ENCODE assay signal across 19 cellular contexts in the genomic region with DNA sequence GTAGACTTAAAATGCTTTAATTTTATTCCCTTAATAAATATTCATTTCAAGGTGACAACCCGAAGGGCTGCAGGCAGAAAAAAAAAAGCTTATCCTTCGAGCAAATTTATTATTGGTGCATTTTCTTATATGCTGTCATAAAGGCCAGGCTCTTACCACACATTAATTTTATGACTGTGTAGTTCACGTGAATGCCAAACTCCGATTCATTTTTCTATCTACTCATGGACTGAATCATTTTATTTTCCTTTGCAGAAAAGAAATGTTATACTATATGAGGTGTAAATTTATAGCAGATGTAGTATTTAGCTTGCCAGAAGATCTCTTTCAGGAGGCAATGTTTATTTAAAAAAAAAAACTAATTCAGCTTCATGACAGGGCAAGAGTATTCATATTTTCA.
"Had no signal": no experiment of that assay in that cellular context is flagged by ENCODE, and none has a peak within 500 bp of the region (broad histone marks: within the 10 kb centered on the region; RNA-seq: fewer than 3 reads in every experiment).

No MANE protein-coding gene starts in this region.

- H3K36me3 ChIP-seq: adrenal gland, colonic mucosa, ovary, prostate gland, right atrium auricular region, thyroid gland, upper lobe of right lung had no signal

- ATAC-seq: activated naive CD4-positive, alpha-beta T cell treated with anti-CD3 and anti-CD28 coated beads, Interleukin-2, amount 50 U/mL, for 72 hours; activated T-helper 17 cell treated with anti-CD3 and anti-CD28 coated beads, Interleukin-2, amount 50 U/mL, for 72 hours; natural killer cell treated with Interleukin-12 subunit alpha and Interleukin-12 subunit beta and Interleukin-15 and Interleukin-18, amount 100 ng/mL, for 72 hours; stimulated activated naive CD8-positive, alpha-beta T cell treated with anti-CD3 and anti-CD28 coated beads, Interleukin-15, Interleukin-2, amounts not matched to agents 100 U/mL and 50 U/mL, for 24 hours; upper lobe of right lung had no signal

- H3K36me3 Mint-ChIP-seq: activated naive CD4-positive, alpha-beta T cell treated with anti-CD3 and anti-CD28 coated beads, Interleukin-2, amount 50 U/mL, for 72 hours; natural killer cell treated with Interleukin-12 subunit alpha and Interleukin-12 subunit beta and Interleukin-15 and Interleukin-18, amount 100 ng/mL, for 72 hours had no signal

- H3K27me3 ChIP-seq: adrenal gland, colonic mucosa, hepatocyte, ovary, right atrium auricular region, thyroid gland, upper lobe of right lung had no signal

- H3K4me1 ChIP-seq: adrenal gland, colonic mucosa, prostate gland, right atrium auricular region, thyroid gland, upper lobe of right lung had no signal

- DNase-seq: activated CD8-positive, alpha-beta memory T cell treated with anti-CD3 and anti-CD28 coated beads for 24 hours; activated CD8-positive, alpha-beta memory T cell treated with anti-CD3 and anti-CD28 coated beads, Interleukin-2, amount 50 U/mL, for 4 hours; activated T-cell treated with anti-CD3 and anti-CD28 coated beads, Interleukin-2, amount 50 U/mL, for 24 hours; adrenal gland; colonic mucosa; ovary; stimulated activated CD4-positive, alpha-beta T cell treated with anti-CD3 and anti-CD28 coated beads, Interleukin-4, amount 100 ng/mL, for 4 hours; stimulated activated naive CD8-positive, alpha-beta T cell treated with anti-CD3 and anti-CD28 coated beads, Interleukin-15, Interleukin-2, amounts not matched to agents 100 U/mL and 50 U/mL, for 24 hours; substantia nigra; T-helper 9 cell; thyroid gland; upper lobe of right lung had no signal

- H3K4me1 Mint-ChIP-seq: activated T-helper 17 cell treated with anti-CD3 and anti-CD28 coated beads, Interleukin-2, amount 50 U/mL, for 72 hours had no signal

- H3K4me3 ChIP-seq: adrenal gland, colonic mucosa, hepatocyte, ovary, prostate gland, right atrium auricular region, thyroid gland, upper lobe of right lung had no signal

- H3K9me3 ChIP-seq: adrenal gland, colonic mucosa, ovary, prostate gland, right atrium auricular region, thyroid gland, upper lobe of right lung had no signal

- FAIRE-seq: bronchial epithelial cell had no signal

- H3K27ac ChIP-seq: adrenal gland, colonic mucosa, hepatocyte, ovary, prostate gland, right atrium auricular region, thyroid gland, upper lobe of right lung had no signal

- H3K9me3 Mint-ChIP-seq: activated naive CD4-positive, alpha-beta T cell treated with anti-CD3 and anti-CD28 coated beads, Interleukin-2, amount 50 U/mL, for 72 hours; activated T-cell treated with anti-CD3 and anti-CD28 coated beads, Interleukin-2, amount 50 U/mL, for 24 hours; activated T-helper 17 cell treated with anti-CD3 and anti-CD28 coated beads, Interleukin-2, amount 50 U/mL, for 72 hours; natural killer cell treated with Interleukin-12 subunit alpha and Interleukin-12 subunit beta and Interleukin-15 and Interleukin-18, amount 100 ng/mL, for 72 hours had no signal

- H3K27ac Mint-ChIP-seq: activated naive CD4-positive, alpha-beta T cell treated with anti-CD3 and anti-CD28 coated beads, Interleukin-2, amount 50 U/mL, for 72 hours; activated T-cell treated with anti-CD3 and anti-CD28 coated beads, Interleukin-2, amount 50 U/mL, for 24 hours; activated T-helper 17 cell treated with anti-CD3 and anti-CD28 coated beads, Interleukin-2, amount 50 U/mL, for 72 hours; natural killer cell treated with Interleukin-12 subunit alpha and Interleukin-12 subunit beta and Interleukin-15 and Interleukin-18, amount 100 ng/mL, for 72 hours had no signal

- H3K4me3 Mint-ChIP-seq: activated T-cell treated with anti-CD3 and anti-CD28 coated beads, Interleukin-2, amount 50 U/mL, for 24 hours; activated T-helper 17 cell treated with anti-CD3 and anti-CD28 coated beads, Interleukin-2, amount 50 U/mL, for 72 hours; natural killer cell treated with Interleukin-12 subunit alpha and Interleukin-12 subunit beta and Interleukin-15 and Interleukin-18, amount 100 ng/mL, for 72 hours had no signal
